In genomic region chr7:150397376-150398107, GRCh38 we compare ENCODE assay signal across 24 cellular contexts. TPM values are rescaled to one million over a fixed set of nuclear protein-coding genes. Genes with fewer than 3 reads are reported as not detected.
DNase-seq lines count a peak whose midpoint lies in the region; ATAC-seq and TF ChIP-seq lines count a peak whose summit lies in the region.
"Had no signal": no experiment of that assay in that cellular context is flagged by ENCODE, and none has a peak within 500 bp of the region (broad histone marks: within the 10 kb centered on the region; RNA-seq: fewer than 3 reads in every experiment).

No MANE protein-coding gene starts in this region.

- peaks cover 79% of the 10 kb centered on the region for H3K4me1 Mint-ChIP-seq in WTC11
- H3K4me1 Mint-ChIP-seq in stimulated activated memory B cell treated with anti-CD40 and anti-IgM and Interleukin-4, amounts not matched to agents 10 μg/mL and 1 μg/mL and 100 μg/mL, for 72 hours = peaks cover 36% of the 10 kb centered on the region
- H3K4me1 Mint-ChIP-seq in type B pancreatic cell (ENCODE audit: unreplicated experiment) = peaks cover 41% of the 10 kb centered on the region

- no peaks in the 10 kb centered on the region for H3K9me3 ChIP-seq in cardiac muscle cell (ENCODE audit: low read depth)
- no peaks in the 10 kb centered on the region for H3K9me3 ChIP-seq in left lung
- H3K9me3 ChIP-seq: MG63 had no signal

- H3K36me3 ChIP-seq in cardiac muscle cell = no peaks in the 10 kb centered on the region
- peaks cover 0 to 23% of the 10 kb centered on the region in 2 donors for H3K36me3 ChIP-seq in left lung
- H3K36me3 ChIP-seq: MG63 had no signal

- H3K36me3 Mint-ChIP-seq in WTC11 = peaks cover 19% of the 10 kb centered on the region
- H3K36me3 Mint-ChIP-seq in stimulated activated memory B cell treated with anti-CD40 and anti-IgM and Interleukin-4, amounts not matched to agents 10 μg/mL and 1 μg/mL and 100 μg/mL, for 72 hours = peaks cover 36% of the 10 kb centered on the region
- H3K36me3 Mint-ChIP-seq in type B pancreatic cell = peaks cover 18% of the 10 kb centered on the region

- peaks cover 19% of the 10 kb centered on the region for H3K4me1 ChIP-seq in cardiac muscle cell (ENCODE audit: low read depth)
- H3K4me1 ChIP-seq in left lung = no peaks in the 10 kb centered on the region

- H3K4me3 ChIP-seq in cardiac muscle cell = no peak overlapping the region
- no peak overlapping the region for H3K4me3 ChIP-seq in left lung
- H3K4me3 ChIP-seq: MG63 had no signal

- H3K27ac ChIP-seq in cardiac muscle cell (peak overlapping the region; percentile 83), left lung (no peak overlapping the region)

- H3K27me3 ChIP-seq in cardiac muscle cell (no peaks in the 10 kb centered on the region), left lung (no peaks in the 10 kb centered on the region)
- H3K27me3 ChIP-seq: MG63 had no signal

- H3K4me3 Mint-ChIP-seq in WTC11 = no peak overlapping the region
- H3K4me3 Mint-ChIP-seq in stimulated activated memory B cell treated with anti-CD40 and anti-IgM and Interleukin-4, amounts not matched to agents 10 μg/mL and 1 μg/mL and 100 μg/mL, for 72 hours = no peak overlapping the region
- H3K4me3 Mint-ChIP-seq in type B pancreatic cell = no peak overlapping the region
- H3K4me3 Mint-ChIP-seq: CD8-positive, alpha-beta memory T cell had no signal

- CTCF ChIA-PET in WTC11 (lab: Charles Lee) = interaction anchor here (1.0 kb wide), 1 partner anchor 63 kb away, joined by 3 read pairs; no protein-coding TSS in a partner anchor

- H3K27ac Mint-ChIP-seq in WTC11 (no peak overlapping the region), type B pancreatic cell (no peak overlapping the region)
- no peak overlapping the region for H3K27ac Mint-ChIP-seq in stimulated activated memory B cell treated with anti-CD40 and anti-IgM and Interleukin-4, amounts not matched to agents 10 μg/mL and 1 μg/mL and 100 μg/mL, for 72 hours

- ATAC-seq in left ventricle myocardium superior (no peak), WTC11 (no peak), left lung (no peak)
- peak; percentile 21 for ATAC-seq in stimulated activated memory B cell treated with anti-CD40 and anti-IgM and Interleukin-4, amounts not matched to agents 10 μg/mL and 1 μg/mL and 100 μg/mL, for 72 hours
- ATAC-seq: Panc1 had no signal

- H3K27me3 Mint-ChIP-seq in WTC11 (ENCODE audit: low read depth) (no peaks in the 10 kb centered on the region), type B pancreatic cell (no peaks in the 10 kb centered on the region)
- no peaks in the 10 kb centered on the region for H3K27me3 Mint-ChIP-seq in stimulated activated memory B cell treated with anti-CD40 and anti-IgM and Interleukin-4, amounts not matched to agents 10 μg/mL and 1 μg/mL and 100 μg/mL, for 72 hours
- H3K27me3 Mint-ChIP-seq: CD8-positive, alpha-beta memory T cell had no signal

- TF ChIP-seq CTCF in cardiac muscle cell (IDR thresholded peaks at IDR 0.05; ENCODE audit: low read depth, low read length) (no peak), WTC11 (IDR thresholded peaks at IDR 0.05) (no peak), left lung (IDR thresholded peaks at IDR 0.05) (no peak), type B pancreatic cell (conservative IDR thresholded peaks at IDR 0.05) (no peak), GM20000 (IDR thresholded peaks at IDR 0.05; ENCODE audit: extremely low read depth, missing control alignments) (no peak)

- DNase-seq in cardiac muscle cell (ENCODE audit: low read depth in 1 of 2, low spot score in 1 of 2) (no peak), left ventricle myocardium superior (no peak), WTC11 (ENCODE audit: low spot score) (peak; percentile 14), left lung (peak; percentile 24 to 71), type B pancreatic cell (ENCODE audit: extremely low spot score, unreplicated experiment) (no peak), hypothalamus (lab: John Stamatoyannopoulos, UW) (no peak), GM20000 (ENCODE audit: low spot score) (no peak)
- DNase-seq: AML-193; C1 segment of cervical spinal cord; CD8-positive, alpha-beta memory T cell; GF-D8; MG63; NCI-H1417; NCI-H1694 treated with DMSO at 0.1 percent for 48 hours; NCI-H2081 treated with DMSO at 0.1 percent for 48 hours; NCI-H2171 treated with DMSO at 0.1 percent for 48 hours; NCI-H524 treated with DMSO at 0.1 percent for 48 hours; NCI-H82 had no signal

- H3K9me3 Mint-ChIP-seq in WTC11 = no peaks in the 10 kb centered on the region
- H3K9me3 Mint-ChIP-seq in stimulated activated memory B cell treated with anti-CD40 and anti-IgM and Interleukin-4, amounts not matched to agents 10 μg/mL and 1 μg/mL and 100 μg/mL, for 72 hours = no peaks in the 10 kb centered on the region
- H3K9me3 Mint-ChIP-seq in type B pancreatic cell = no peaks in the 10 kb centered on the region
- H3K9me3 Mint-ChIP-seq: CD8-positive, alpha-beta memory T cell had no signal

- POLR2A ChIA-PET in WTC11 (lab: Charles Lee) = no interaction called here

- intact Hi-C loops in left ventricle myocardium superior (cut with micrococcal nuclease) = no loop called here
- intact Hi-C loops in left lung (cut with DNase I) = no loop called here

TF ChIP-seq in WTC11, 78 proteins besides CTCF, POLR2A, EP300 and RAD21 (continues in another document):
- no peak for TF ChIP-seq ZNF423 (CRISPR knock-in tag; IDR thresholded peaks at IDR 0.05)
- no peak for TF ChIP-seq ATF1 (CRISPR knock-in tag; IDR thresholded peaks at IDR 0.05)
- TF ChIP-seq ZNF532 (CRISPR knock-in tag; IDR thresholded peaks at IDR 0.05; ENCODE audit: borderline replicate concordance) = no peak
- TF ChIP-seq CBFB (CRISPR knock-in tag; IDR thresholded peaks at IDR 0.05; ENCODE audit: low read depth) = no peak
- no peak for TF ChIP-seq ZNF219 (CRISPR knock-in tag; IDR thresholded peaks at IDR 0.05; ENCODE audit: borderline replicate concordance)
- TF ChIP-seq PRRX2 (CRISPR knock-in tag; IDR thresholded peaks at IDR 0.05) = no peak
- no peak for TF ChIP-seq NFATC4 (CRISPR knock-in tag; IDR thresholded peaks at IDR 0.05)
- no peak for TF ChIP-seq ZSCAN18 (CRISPR knock-in tag; IDR thresholded peaks at IDR 0.05)
- TF ChIP-seq TEAD1 (CRISPR knock-in tag; IDR thresholded peaks at IDR 0.05) = no peak

RNA-seq across cellular contexts. Expression of gene ZNF775, which starts 18.4 kb away (rescaled TPM):
- total RNA-seq in cardiac muscle cell (31.7 and 34.3 TPM in 2 replicates), left ventricle myocardium superior (3.0 TPM), WTC11 (2021) (24.1 to 26.6 TPM (median 25.4 TPM) in 3 replicates), left lung (1 to 10 TPM; 5.2 to 5.6 TPM), type B pancreatic cell (ENCODE audit: low replicate concordance) (6.9 and 12.3 TPM in 2 replicates)
- 29.7 and 40.1 TPM in 2 replicates for polyA plus RNA-seq in cardiac muscle cell

RNA-seq across cellular contexts. Expression of gene REPIN1, which starts 28.9 kb away (rescaled TPM):
- total RNA-seq in cardiac muscle cell (222 and 270 TPM in 2 replicates), left ventricle myocardium superior (131 TPM), WTC11 (2021) (105 to 130 TPM (median 112 TPM) in 3 replicates), left lung (100 to 1,000 TPM in 1 of 2 donors, 10 to 100 TPM in 1; 81.4 to 110 TPM), type B pancreatic cell (ENCODE audit: low replicate concordance) (142 and 154 TPM in 2 replicates)
- 185 and 224 TPM in 2 replicates for polyA plus RNA-seq in cardiac muscle cell

RNA-seq across cellular contexts. Expression of gene GIMAP8, which starts 52.9 kb away (rescaled TPM):
- total RNA-seq in cardiac muscle cell = 0.11 and 0.24 TPM in 2 replicates
- polyA plus RNA-seq in cardiac muscle cell = 0.31 TPM in 1 of 2 replicates, not detected in the other
- 16.2 TPM for total RNA-seq in left ventricle myocardium superior
- total RNA-seq in WTC11 (2021) = 0.09 to 0.18 TPM (median 0.09 TPM) in 3 replicates
- 10 to 100 TPM; 17.1 to 37.3 TPM for total RNA-seq in left lung
- total RNA-seq in type B pancreatic cell (ENCODE audit: low replicate concordance) = not detected in 2 replicates
- total RNA-seq: A172, Daoy, LHCN-M2 had no signal
- polyA plus RNA-seq: AG04450 had no signal

RNA-seq across cellular contexts. Expression of gene RARRES2, which starts 56.1 kb away (rescaled TPM):
- 4.2 and 5.5 TPM in 2 replicates for total RNA-seq in cardiac muscle cell
- 5.7 and 8.3 TPM in 2 replicates for polyA plus RNA-seq in cardiac muscle cell
- total RNA-seq in left ventricle myocardium superior = 18.7 TPM
- 193 to 230 TPM (median 197 TPM) in 3 replicates for total RNA-seq in WTC11 (2021)
- 100 to 1,000 TPM; 133 to 162 TPM for total RNA-seq in left lung
- 16.3 and 109 TPM in 2 replicates for total RNA-seq in type B pancreatic cell (ENCODE audit: low replicate concordance)
- total RNA-seq: CD8-positive, alpha-beta memory T cell had no signal
- polyA plus RNA-seq: CD8-positive, alpha-beta memory T cell had no signal

Comparison
In these comparisons a context has a peak if more than half of its experiments do, and no peak if none do; other contexts are left out.
1. RNA of gene GIMAP8, which starts 52.9 kb away (total RNA-seq): 17.1 to 37.3 TPM in left lung and 16.2 TPM in left ventricle myocardium superior (single experiment); 0.11 to 0.24 TPM in cardiac muscle cell, 0.09 to 0.18 TPM in WTC11 and not detected in type B pancreatic cell; every median in the first group is over 10 times any median in the second.
2. DNase-seq: peak in WTC11 (single experiment) and left lung (2 of 2); none in cardiac muscle cell (0 of 2), left ventricle myocardium superior (single experiment), type B pancreatic cell (single experiment), hypothalamus (0 of 51) and GM20000 (single experiment).